ENCODE assay signal across 1 cellular context in genomic region chr1:238111521-238111920, GRCh38.
TF ChIP-seq lines count a peak whose summit lies in the region.

No MANE protein-coding gene starts in this region.

TF ChIP-seq in H1, 55 proteins besides CTCF, POLR2A, EP300 and RAD21 (continued from another document):
- no peak for TF ChIP-seq KDM5A (IDR thresholded peaks at IDR 0.05; ENCODE audit: low read length)
- no peak for TF ChIP-seq MAX (IDR thresholded peaks at IDR 0.05)
- no peak for TF ChIP-seq SIX5 (IDR thresholded peaks at IDR 0.05; ENCODE audit: low read depth, low read length)
- no peak for TF ChIP-seq FOSL1 (IDR thresholded peaks at IDR 0.05; ENCODE audit: insufficient read depth, low read depth, low read length)
- TF ChIP-seq CHD7 (IDR thresholded peaks at IDR 0.05; ENCODE audit: insufficient replicate concordance, low read length) = no peak
- no peak for TF ChIP-seq TCF12 (IDR thresholded peaks at IDR 0.05; ENCODE audit: low read depth, low read length)
- TF ChIP-seq POLR2AphosphoS5 (IDR thresholded peaks at IDR 0.05; ENCODE audit: low read depth, low read length) = no peak
- TF ChIP-seq SP4 (IDR thresholded peaks at IDR 0.05; ENCODE audit: low read length) = no peak
- no peak for TF ChIP-seq MAFK (IDR thresholded peaks at IDR 0.05; ENCODE audit: low read depth, low read length)
- no peak for TF ChIP-seq RXRA (IDR thresholded peaks at IDR 0.05; ENCODE audit: insufficient read depth, low read depth, low read length)
